8 cellular contexts compared by ENCODE assay signal in the genomic region with DNA sequence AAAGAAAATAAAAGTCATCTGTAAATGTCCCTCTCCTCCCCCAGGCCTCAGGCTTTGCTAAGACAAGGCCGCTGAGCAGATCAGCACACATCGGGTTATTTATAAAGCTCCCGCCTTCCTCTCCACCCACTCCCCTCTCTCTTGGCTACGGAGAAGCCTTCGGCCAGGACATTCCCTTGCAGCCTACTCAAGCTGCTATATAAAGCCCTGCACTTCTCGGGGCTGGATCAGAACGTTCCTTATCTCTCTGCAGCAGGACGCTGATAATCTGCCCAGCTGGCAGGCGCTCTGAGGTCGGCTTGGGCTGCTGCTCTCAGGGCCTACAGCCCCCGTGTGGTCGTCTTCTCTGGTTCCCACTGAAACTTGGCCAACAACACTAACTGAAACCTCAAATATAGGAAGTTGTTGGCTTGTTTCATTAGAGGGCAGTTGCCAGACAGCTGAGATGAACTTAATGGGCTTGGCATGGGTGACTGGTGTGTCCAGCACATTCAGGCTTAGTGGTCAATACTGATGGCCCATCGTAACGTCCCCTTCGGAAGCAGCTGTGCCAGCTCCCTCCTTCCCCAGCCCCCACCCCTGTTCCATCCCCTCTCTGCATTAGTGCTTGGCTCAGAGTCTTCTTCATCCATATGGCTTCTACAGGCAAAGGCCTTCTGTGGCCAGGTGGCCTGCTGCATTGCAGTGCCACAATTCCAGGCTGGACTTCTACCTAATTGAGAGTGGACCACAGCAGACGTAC.
DNase-seq lines count a peak whose midpoint lies in the region; ATAC-seq and TF ChIP-seq lines count a peak whose summit lies in the region.
"Had no signal": no experiment of that assay in that cellular context is flagged by ENCODE, and none has a peak within 500 bp of the region (broad histone marks: within the 10 kb centered on the region; RNA-seq: fewer than 3 reads in every experiment).

No MANE protein-coding gene starts in this region.

- H4K20me1 ChIP-seq in fibroblast of lung (ENCODE audit: control insufficient read depth, extremely low read depth, insufficient read depth, low read length), result no peaks in the 10 kb centered on the region

- TF ChIP-seq CTCF in fibroblast of lung (conservative IDR thresholded peaks at IDR 0.05 in 1 of 2, IDR thresholded peaks at IDR 0.05 in 1 of 2; ENCODE audit: low read depth in 1 of 2, low read length in 2 of 2), result peak; percentile 27 to 50

- no peaks in the 10 kb centered on the region for H3K36me3 ChIP-seq in fibroblast of lung (ENCODE audit: control insufficient read depth, insufficient read depth, low read length)

- no peaks in the 10 kb centered on the region for H3K9me3 ChIP-seq in fibroblast of lung (ENCODE audit: control insufficient read depth, insufficient read depth, low read depth, low read length)

- H3K4me1 ChIP-seq in fibroblast of lung (ENCODE audit: control insufficient read depth, extremely low read depth, insufficient read depth, low read length), result peaks cover 8% of the 10 kb centered on the region

- ATAC-seq in GM18907 (IDR thresholded peaks at IDR 0.05; ENCODE audit: unreplicated experiment), result peak; percentile 74
- ATAC-seq in HG03025 (IDR thresholded peaks at IDR 0.05; ENCODE audit: low FRiP score, unreplicated experiment), result peak; percentile 72

- H3K27ac ChIP-seq in fibroblast of lung (ENCODE audit: insufficient read depth, low read length), result peak overlapping the region; percentile 9

- H3K79me2 ChIP-seq in fibroblast of lung (ENCODE audit: control insufficient read depth, insufficient read depth, low read length), result no peaks in the 10 kb centered on the region

- no peak overlapping the region for H3K9ac ChIP-seq in fibroblast of lung (ENCODE audit: insufficient read depth, low read length)

- H3K27me3 ChIP-seq in fibroblast of lung (ENCODE audit: control insufficient read depth, insufficient read depth, low read length), result peaks cover 3% of the 10 kb centered on the region

- H3K4me3 ChIP-seq in fibroblast of lung (replicated peaks in 1 of 4; ENCODE audit: control extremely low read depth in 1 of 4, insufficient read depth in 1 of 4, low read depth in 3 of 4, low read length in 4 of 4), result no peak overlapping the region

- DNase-seq in OCI-M2 (lab: John Stamatoyannopoulos, UW; ENCODE audit: unreplicated experiment), result peak; percentile 85
- DNase-seq in fibroblast of lung (ENCODE audit: low read depth in 2 of 2), result peak; percentile 94 to 96
- DNase-seq in non-pigmented ciliary epithelial cell (ENCODE audit: low read depth), result peak; percentile 88
- no peak for DNase-seq in NCI-H2107 (lab: John Stamatoyannopoulos, UW)
- no peak for DNase-seq in activated T-cell treated with anti-CD3 and anti-CD28 coated beads, Interleukin-2, amount 50 U/mL, for 1 hour
- DNase-seq: activated naive CD8-positive, alpha-beta T cell treated with anti-CD3 and anti-CD28 coated beads, Interleukin-2, amount 10 ng/mL, durations not matched to agents 7 days and 5 days had no signal

- peak overlapping the region; percentile 57 for H3K4me2 ChIP-seq in fibroblast of lung (ENCODE audit: extremely low read depth, insufficient read depth, low read length)

- H2AFZ ChIP-seq in fibroblast of lung (ENCODE audit: low read length), result peak overlapping the region; percentile 70

Comparison
In these comparisons a context has a peak if more than half of its experiments do, and no peak if none do; other contexts are left out.
1. DNase-seq: peak in OCI-M2 (single experiment), fibroblast of lung (2 of 2) and non-pigmented ciliary epithelial cell (single experiment); none in NCI-H2107 (single experiment) and activated T-cell treated with anti-CD3 and anti-CD28 coated beads, Interleukin-2, amount 50 U/mL, for 1 hour (single experiment).